In the genomic region with DNA sequence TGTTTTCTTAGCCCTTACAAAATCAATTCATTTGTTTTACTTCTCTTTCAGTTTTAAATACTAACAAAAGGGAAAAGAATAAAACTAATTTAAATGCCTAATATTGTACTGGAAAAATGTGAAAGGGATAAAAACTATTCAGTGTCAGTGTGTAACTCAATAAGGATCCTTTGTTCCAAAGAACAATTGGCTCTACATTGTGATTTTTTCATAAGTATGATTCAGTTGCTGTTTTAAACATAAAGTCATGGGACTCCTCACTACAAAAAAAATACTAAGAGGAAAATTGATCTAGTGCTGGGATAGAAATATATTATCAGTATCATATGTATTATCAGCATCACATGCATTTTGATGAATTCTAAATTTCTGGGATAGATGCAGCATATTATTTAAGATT, we compare ENCODE assay signal across 21 cellular contexts.
"Had no signal": no experiment of that assay in that cellular context is flagged by ENCODE, and none has a peak within 500 bp of the region (broad histone marks: within the 10 kb centered on the region; RNA-seq: fewer than 3 reads in every experiment).

No MANE protein-coding gene starts in this region.

- H3K4me1 ChIP-seq: foreskin keratinocyte, prostate gland, right atrium auricular region, transverse colon had no signal

- H3K27ac ChIP-seq: foreskin keratinocyte, prostate gland, right atrium auricular region, transverse colon had no signal

- H3K9me3 ChIP-seq: prostate gland, right atrium auricular region, transverse colon had no signal

- DNase-seq: activated CD4-positive, alpha-beta memory T cell treated with anti-CD3 and anti-CD28 coated beads for 36 hours; activated CD4-positive, alpha-beta T cell treated with anti-CD3 and anti-CD28 coated beads for 48 hours; activated effector memory CD4-positive, alpha-beta T cell treated with Interleukin-2 at 50 U/mL for 16 hours; activated naive CD4-positive, alpha-beta T cell treated with anti-CD3 and anti-CD28 coated beads for 36 hours; activated naive CD8-positive, alpha-beta T cell treated with anti-CD3 and anti-CD28 coated beads, Interleukin-2, amount 10 ng/mL, durations not matched to agents 7 days and 5 days; activated T-cell treated with anti-CD3 and anti-CD28 coated beads, Interleukin-2, amount 50 U/mL, for 48 hours; amniotic stem cell; effector CD8-positive, alpha-beta T cell; erythroblast; foreskin keratinocyte; islet precursor cell; left colon; mesendoderm; natural killer cell; stimulated activated CD4-positive, alpha-beta T cell treated with anti-CD3 and anti-CD28 coated beads, Interleukin-4, amount 100 ng/mL, for 24 hours; stimulated activated naive CD8-positive, alpha-beta T cell treated with anti-CD3 and anti-CD28 coated beads, Interleukin-15, Interleukin-2, amounts not matched to agents 100 U/mL and 50 U/mL, for 24 hours; SW 1271; transverse colon had no signal

- H3K36me3 ChIP-seq: prostate gland, right atrium auricular region, transverse colon had no signal

- ATAC-seq: foreskin keratinocyte; left colon; natural killer cell; stimulated activated naive CD8-positive, alpha-beta T cell treated with anti-CD3 and anti-CD28 coated beads, Interleukin-15, Interleukin-2, amounts not matched to agents 100 U/mL and 50 U/mL, for 24 hours had no signal

- FAIRE-seq: urothelium cell line had no signal

- H3K27me3 ChIP-seq: foreskin keratinocyte, right atrium auricular region, transverse colon had no signal

- H3K4me3 ChIP-seq: prostate gland, right atrium auricular region, transverse colon had no signal
